In the genomic region with DNA sequence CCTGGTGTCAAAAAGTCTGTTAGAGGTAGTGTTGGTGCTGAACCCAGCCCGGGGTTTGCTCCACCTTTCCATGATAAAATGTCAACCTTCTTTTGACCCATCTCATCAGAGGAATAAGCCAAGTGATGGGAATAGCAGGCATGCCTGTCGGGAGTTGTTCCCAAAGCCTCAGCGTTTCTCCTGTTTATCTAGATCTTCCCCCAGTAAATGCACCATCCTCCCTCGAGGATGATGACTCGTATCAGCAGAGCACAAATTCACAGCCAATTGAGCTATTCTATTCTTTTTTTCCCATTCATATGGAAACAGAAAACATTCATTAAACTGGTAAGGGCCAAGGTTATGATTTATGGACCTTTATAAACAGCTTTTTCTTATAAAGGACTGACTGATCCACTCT, we compare ENCODE assay signal across 29 cellular contexts.
DNase-seq lines count a peak whose midpoint lies in the region; ATAC-seq and TF ChIP-seq lines count a peak whose summit lies in the region.
"Had no signal": no experiment of that assay in that cellular context is flagged by ENCODE, and none has a peak within 500 bp of the region (broad histone marks: within the 10 kb centered on the region; RNA-seq: fewer than 3 reads in every experiment).

No MANE protein-coding gene starts in this region.

- H3K36me3 Mint-ChIP-seq in H9 (ENCODE audit: insufficient read depth in 1 of 3, low read depth in 3 of 3) (peaks cover 0 to 10% (median 10%) of the 10 kb centered on the region in 3 experiments; a peak in 5 of 7 replicates), brain (peaks cover 21% of the 10 kb centered on the region)
- H3K36me3 Mint-ChIP-seq: natural killer cell treated with Interleukin-12 subunit alpha and Interleukin-12 subunit beta and Interleukin-15 and Interleukin-18, amount 100 ng/mL, for 72 hours had no signal

- H3K27me3 Mint-ChIP-seq in H9 (ENCODE audit: low read depth) (no peaks in the 10 kb centered on the region), brain (no peaks in the 10 kb centered on the region)
- H3K27me3 Mint-ChIP-seq: natural killer cell treated with Interleukin-12 subunit alpha and Interleukin-12 subunit beta and Interleukin-15 and Interleukin-18, amount 100 ng/mL, for 72 hours had no signal

- H4K20me1 ChIP-seq in H9 (ENCODE audit: control insufficient read depth, insufficient read depth, insufficient read length) = no peaks in the 10 kb centered on the region

- no peak overlapping the region for H2BK15ac ChIP-seq in H9 (ENCODE audit: low read depth, low read length)

- TF ChIP-seq CTCF in H9 (conservative IDR thresholded peaks at IDR 0.05) (no peak), brain (conservative IDR thresholded peaks at IDR 0.05) (no peak)

- no peak overlapping the region for H2BK12ac ChIP-seq in H9 (ENCODE audit: insufficient read length, low read depth, low read length)

- no CpG with 5 or more reads among the region's 5 CpGs for WGBS in H9 (ENCODE audit: extremely low coverage, insufficient read length, low lambda C conversion rate)

- no peak overlapping the region for H4K5ac ChIP-seq in H9 (ENCODE audit: insufficient read length, low read depth, low read length)

- H4K91ac ChIP-seq in H9 (ENCODE audit: insufficient read length, low read depth, low read length) = no peak overlapping the region

- H3K27ac ChIP-seq in ACC112 (ENCODE audit: low read depth, low read length) (no peak overlapping the region), H9 (ENCODE audit: insufficient read length, low read depth, low read length) (no peak overlapping the region)
- H3K27ac ChIP-seq: colonic mucosa, lower lobe of right lung, ovary, PC-9, transverse colon had no signal

- no peaks in the 10 kb centered on the region for H3K9me3 ChIP-seq in H9 (ENCODE audit: control insufficient read depth, low read depth, low read length)
- H3K9me3 ChIP-seq: BE2C, colonic mucosa, lower lobe of right lung, mucosa of descending colon, ovary, transverse colon had no signal

- H3K79me2 ChIP-seq in ACC112 (ENCODE audit: control insufficient read depth, insufficient read depth, low read length, unreplicated experiment) = no peaks in the 10 kb centered on the region
- H3K79me2 ChIP-seq in H9 (ENCODE audit: insufficient read depth, low read length) = no peaks in the 10 kb centered on the region

- H3K4ac ChIP-seq in H9 (ENCODE audit: low read depth, low read length) = no peak overlapping the region

- no peak overlapping the region for H3K56ac ChIP-seq in H9 (ENCODE audit: insufficient read length, low read depth, low read length)

- peaks cover 64 to 67% of the 10 kb centered on the region in 2 experiments for H3K4me1 Mint-ChIP-seq in H9
- H3K4me1 Mint-ChIP-seq in brain = peaks cover 47% of the 10 kb centered on the region

- H3K27me3 ChIP-seq in ACC112 (ENCODE audit: insufficient read depth, low read length) (no peaks in the 10 kb centered on the region), H9 (ENCODE audit: insufficient read depth, low read length) (no peaks in the 10 kb centered on the region)
- H3K27me3 ChIP-seq: BE2C, colonic mucosa, ovary, transverse colon had no signal

- H4K8ac ChIP-seq in H9 (replicated peaks; ENCODE audit: insufficient read length, low read depth, low read length) = no peak overlapping the region

- H2BK5ac ChIP-seq in H9 (ENCODE audit: insufficient read length, low read length) = no peak overlapping the region

- H2AK5ac ChIP-seq in H9 (ENCODE audit: insufficient read length, low read length) = no peak overlapping the region

- no peak overlapping the region for H2BK20ac ChIP-seq in H9 (ENCODE audit: low read depth, low read length, poor library complexity, severe bottlenecking)

- peaks cover 7% of the 10 kb centered on the region for H3K4me1 ChIP-seq in ACC112 (ENCODE audit: control insufficient read depth, insufficient read depth, low read length, unreplicated experiment)
- H3K4me1 ChIP-seq in H9 (ENCODE audit: insufficient read depth, low read length) = no peaks in the 10 kb centered on the region; the same call in 1 of the 2 replicates
- H3K4me1 ChIP-seq: BE2C, colonic mucosa, transverse colon had no signal

- no peak overlapping the region for H3K4me2 ChIP-seq in H9 (ENCODE audit: insufficient read depth, insufficient read length, low read length)
- H3K4me2 ChIP-seq: PC-9 had no signal

- no peaks in the 10 kb centered on the region for H3K23me2 ChIP-seq in H9 (ENCODE audit: insufficient read length, low read depth, low read length, poor library complexity, severe bottlenecking)

- no peak overlapping the region for H3K18ac ChIP-seq in H9 (ENCODE audit: insufficient read length, low read depth, low read length)

- H2AFZ ChIP-seq in ACC112 (ENCODE audit: low read length, unreplicated experiment) (no peak overlapping the region), H9 (ENCODE audit: low read length) (no peak overlapping the region)
- H2AFZ ChIP-seq: PC-9 had no signal

- no peak for ATAC-seq in HG02938 (IDR thresholded peaks at IDR 0.05; ENCODE audit: unreplicated experiment)
- ATAC-seq: activated T-cell treated with anti-CD3 and anti-CD28 coated beads, Interleukin-2, amount 50 U/mL, for 72 hours; lower lobe of right lung; mucosa of descending colon; natural killer cell treated with Interleukin-12 subunit alpha and Interleukin-12 subunit beta and Interleukin-15 and Interleukin-18, amount 100 ng/mL, for 72 hours had no signal

- no peaks in the 10 kb centered on the region for H3K36me3 ChIP-seq in ACC112 (ENCODE audit: insufficient read depth, low read length)
- H3K36me3 ChIP-seq: BE2C, colonic mucosa, lower lobe of right lung, ovary, transverse colon had no signal

- H3K14ac ChIP-seq in H9 (ENCODE audit: insufficient read depth, low read length) = no peak overlapping the region

- H3K9me3 Mint-ChIP-seq in H9 = no peaks in the 10 kb centered on the region
- no peaks in the 10 kb centered on the region for H3K9me3 Mint-ChIP-seq in brain
- H3K9me3 Mint-ChIP-seq: activated T-cell treated with anti-CD3 and anti-CD28 coated beads, Interleukin-2, amount 50 U/mL, for 72 hours; natural killer cell treated with Interleukin-12 subunit alpha and Interleukin-12 subunit beta and Interleukin-15 and Interleukin-18, amount 100 ng/mL, for 72 hours had no signal

- no peak overlapping the region for H3K23ac ChIP-seq in H9 (ENCODE audit: insufficient read length, low read depth, low read length)

- H2BK120ac ChIP-seq in H9 (ENCODE audit: low read depth, low read length, poor library complexity, severe bottlenecking) = no peak overlapping the region

- H3K4me3 Mint-ChIP-seq in H9 = no peak overlapping the region
- no peak overlapping the region for H3K4me3 Mint-ChIP-seq in brain
- H3K4me3 Mint-ChIP-seq: activated T-cell treated with anti-CD3 and anti-CD28 coated beads, Interleukin-2, amount 50 U/mL, for 72 hours; natural killer cell treated with Interleukin-12 subunit alpha and Interleukin-12 subunit beta and Interleukin-15 and Interleukin-18, amount 100 ng/mL, for 72 hours; T-helper 2 cell treated with Interferon-gamma antibody and Interleukin-4, amounts not matched to agents 5 μg/mL and 100 μg/mL, for 36 hours had no signal

- no peaks in the 10 kb centered on the region for H3K79me1 ChIP-seq in H9 (ENCODE audit: insufficient read depth, low read depth, low read length, poor library complexity, severe bottlenecking)

- peak overlapping the region; percentile 31; the same call in 1 of the 2 replicates for H3K4me3 ChIP-seq in ACC112 (ENCODE audit: low read depth, low read length)
- H3K4me3 ChIP-seq: colonic mucosa, lower lobe of right lung, mucosa of descending colon, ovary, PC-9, transverse colon had no signal

- H3K27ac Mint-ChIP-seq in H9 = peak overlapping the region; percentile 1 to 34 (median 30); a peak in 3 of 7 replicates
- H3K27ac Mint-ChIP-seq in brain = peak overlapping the region in 3 of 5 experiments; percentile 36 to 67 (median 42)
- H3K27ac Mint-ChIP-seq: activated T-cell treated with anti-CD3 and anti-CD28 coated beads, Interleukin-2, amount 50 U/mL, for 72 hours; natural killer cell treated with Interleukin-12 subunit alpha and Interleukin-12 subunit beta and Interleukin-15 and Interleukin-18, amount 100 ng/mL, for 72 hours; T-helper 2 cell treated with Interferon-gamma antibody and Interleukin-4, amounts not matched to agents 5 μg/mL and 100 μg/mL, for 36 hours had no signal

- H3K9ac ChIP-seq in H9 (ENCODE audit: extremely low read depth, insufficient read length, low read length) = no peak overlapping the region

- no peak for DNase-seq in H9
- DNase-seq in hepatic stellate cell (ENCODE audit: low spot score) = peak; percentile 21
- DNase-seq in DMS114 treated with DMSO at 0.1 percent for 48 hours (lab: John Stamatoyannopoulos, UW; ENCODE audit: unreplicated experiment) = no peak
- DNase-seq in activated CD8-positive, alpha-beta memory T cell treated with anti-CD3 and anti-CD28 coated beads, Interleukin-2, amount 50 U/mL, for 4 hours = no peak
- DNase-seq in activated T-cell treated with anti-CD3 and anti-CD28 coated beads, Interleukin-2, amount 50 U/mL, for 1 hour = no peak
- DNase-seq: activated CD4-positive, alpha-beta T cell treated with anti-CD3 and anti-CD28 coated beads for 4 hours; activated naive CD4-positive, alpha-beta T cell; activated T-cell treated with anti-CD3 and anti-CD28 coated beads, Interleukin-2, amount 50 U/mL, for 72 hours; amniotic stem cell; BE2C; colonic mucosa; effector memory CD4-positive, alpha-beta T cell; kidney; lower lobe of right lung; mucosa of descending colon; NCI-H1092; NCI-H187; NCI-H2171; NCI-H524; ovary; PC-9; Right ventricle myocardium superior; stimulated activated CD4-positive, alpha-beta T cell treated with anti-CD3 and anti-CD28 coated beads, Interleukin-2, amount 100 ng/mL, for 24 hours; transverse colon had no signal

- H3T11ph ChIP-seq in H9 (ENCODE audit: low read length) = no peak overlapping the region
